Comparison of ENCODE assay signal across 8 cellular contexts in the genomic region with DNA sequence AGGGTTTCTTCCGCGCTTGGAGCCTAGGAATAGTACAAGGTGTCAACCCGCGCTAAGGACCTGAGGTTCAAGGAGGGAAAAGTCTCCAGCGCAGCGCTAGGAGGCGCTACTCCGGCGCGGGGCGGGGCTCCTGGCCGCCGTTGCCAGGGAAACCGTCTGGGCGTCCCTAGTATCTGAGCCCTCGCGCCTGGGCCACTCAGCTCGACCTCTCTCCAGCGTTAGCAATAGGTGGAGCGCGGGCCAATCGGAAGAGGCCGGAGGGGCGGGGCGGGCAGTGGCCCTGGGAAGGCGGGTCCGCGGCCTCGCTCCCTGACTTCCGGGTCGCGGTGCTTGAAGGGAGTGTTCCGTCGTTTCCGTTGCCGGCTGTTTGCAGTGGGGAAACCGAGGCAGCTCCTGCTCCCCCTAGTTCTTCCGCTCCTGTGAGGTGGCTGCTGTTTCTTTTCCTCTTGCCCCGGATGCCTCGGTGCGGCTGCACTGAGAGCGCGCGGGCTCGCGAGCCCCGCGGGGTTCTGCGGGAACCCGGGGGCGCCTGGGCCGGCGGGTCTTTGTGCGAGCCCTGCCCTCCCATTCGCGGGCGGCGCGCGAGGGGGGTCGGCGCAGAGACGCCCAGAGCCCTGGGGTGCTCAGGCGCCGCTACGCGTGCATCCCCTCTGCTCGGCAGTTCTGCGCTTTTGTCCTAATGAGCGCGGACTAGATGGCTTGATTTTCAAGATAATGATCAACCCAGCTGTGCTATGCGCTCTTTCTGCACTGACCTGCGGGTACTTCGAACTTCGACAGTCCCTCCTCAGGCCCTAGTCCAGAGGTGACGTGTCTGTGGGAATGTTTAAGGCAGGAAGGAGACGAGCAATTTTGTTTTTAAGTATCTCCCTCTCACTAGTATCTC. TPM values are rescaled to one million over a fixed set of nuclear protein-coding genes. Genes with fewer than 3 reads are reported as not detected.
A peak's percentile ranks its signal among the peaks of the same experiment; 100 is the strongest.
DNase-seq lines count a peak whose midpoint lies in the region; TF ChIP-seq lines count a peak whose summit lies in the region.

A gene with protein sequence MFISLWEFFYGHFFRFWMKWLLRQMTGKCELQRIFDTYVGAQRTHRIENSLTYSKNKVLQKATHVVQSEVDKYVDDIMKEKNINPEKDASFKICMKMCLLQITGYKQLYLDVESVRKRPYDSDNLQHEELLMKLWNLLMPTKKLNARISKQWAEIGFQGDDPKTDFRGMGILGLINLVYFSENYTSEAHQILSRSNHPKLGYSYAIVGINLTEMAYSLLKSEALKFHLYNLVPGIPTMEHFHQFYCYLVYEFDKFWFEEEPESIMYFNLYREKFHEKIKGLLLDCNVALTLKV (plus strand): TSS at position 312 of the 886 bp plus-strand sequence. CDS start 1,261 bp downstream, outside the sequence.

- DNase-seq in ELR (ENCODE audit: low read depth) = peak; percentile 97
- DNase-seq in H4 (ENCODE audit: low spot score) = peak; percentile 96
- DNase-seq in LoVo (ENCODE audit: low spot score) = peak; percentile 97
- peak; percentile 96 for DNase-seq in activated effector memory CD4-positive, alpha-beta T cell treated with Interleukin-2 at 50 U/mL for 16 hours
- DNase-seq in fibroblast of the aortic adventitia (ENCODE audit: low read depth) = peak; percentile 95
- peak; percentile 97 for DNase-seq in nephron progenitor cell
- peak; percentile 99 for DNase-seq in stomach

- no peak for TF ChIP-seq EP300 in stomach (IDR thresholded peaks at IDR 0.05)

- H3K4me3 ChIP-seq in fibroblast of the aortic adventitia (ENCODE audit: low read depth, low read length) (peak within 1 kb of the TSS; percentile 66), stomach (peak within 1 kb of the TSS; percentile 77 to 98 (median 86))

- 0 to 1% (median 0%) methylated on average over 57 to 77 of the region's 77 CpGs for WGBS in stomach, 5 donors

- H3K36me3 Mint-ChIP-seq in nephron progenitor cell (ENCODE audit: low read depth) = peaks cover 23% of the 10 kb centered on the region

- H3K4me1 ChIP-seq in stomach = peaks cover 0 to 28% (median 16%) of the 10 kb centered on the region in 4 donors

- peak within 1 kb of the TSS; percentile 91 for H3K4me3 Mint-ChIP-seq in nephron progenitor cell

- peaks cover 19% of the 10 kb centered on the region for H3K27me3 Mint-ChIP-seq in nephron progenitor cell (ENCODE audit: low read depth, poor library complexity)

- H3K27ac ChIP-seq in stomach = peak within 1 kb of the TSS; percentile 64 to 90 (median 88)

- H3K27ac Mint-ChIP-seq in nephron progenitor cell = peak within 1 kb of the TSS; percentile 92

- peaks cover 0 to 15% (median 10%) of the 10 kb centered on the region in 4 donors for H3K36me3 ChIP-seq in stomach

- H3K9me3 Mint-ChIP-seq in nephron progenitor cell = peaks cover 21% of the 10 kb centered on the region

- intact Hi-C loops in stomach (cut with DNase I; ENCODE audit: low total_unique reads) = no loop called here

- peak; percentile 92 for TF ChIP-seq POLR2A in Raji (IDR thresholded peaks at IDR 0.05; ENCODE audit: insufficient read depth, low read depth, low read length)
- TF ChIP-seq POLR2A in stomach (IDR thresholded peaks at IDR 0.05) = no peak

- peaks cover 32% of the 10 kb centered on the region for H3K4me1 Mint-ChIP-seq in nephron progenitor cell

- no peaks in the 10 kb centered on the region for H3K9me3 ChIP-seq in stomach

- TF ChIP-seq CTCF in fibroblast of the aortic adventitia (IDR thresholded peaks at IDR 0.05; ENCODE audit: insufficient read depth, low read length) (peak; percentile 95), nephron progenitor cell (IDR thresholded peaks at IDR 0.05) (peak; percentile 93), stomach (IDR thresholded peaks at IDR 0.05) (peak in 5 of 7 experiments; percentile 80 to 93 (median 89))

- H3K27me3 ChIP-seq in stomach = no peaks in the 10 kb centered on the region

RNA-seq across cellular contexts. Expression of the gene that starts here (rescaled TPM):
- total RNA-seq in H4 (2014; rRNA removed; shearing (Covaris generic)) = 24.1 and 24.3 TPM in 2 replicates
- total RNA-seq in fibroblast of the aortic adventitia (ENCODE audit: low replicate concordance) (38.3 and 125 TPM in 2 replicates), stomach (10 to 100 TPM in 4 of 5 donors, 1 to 10 TPM in 1; 4.3 to 38.7 (median 22.3) TPM)
- polyA plus RNA-seq in stomach = 1 to 10 TPM; 2.1 to 6.0 (median 4.2) TPM

Comparison
In these comparisons a context has a peak if more than half of its experiments do, and no peak if none do; other contexts are left out.
1. Peak in every context shown above with its lines: DNase-seq, H3K4me3 ChIP-seq and H3K27ac ChIP-seq.